8 cellular contexts compared by ENCODE assay signal in the genomic region with DNA sequence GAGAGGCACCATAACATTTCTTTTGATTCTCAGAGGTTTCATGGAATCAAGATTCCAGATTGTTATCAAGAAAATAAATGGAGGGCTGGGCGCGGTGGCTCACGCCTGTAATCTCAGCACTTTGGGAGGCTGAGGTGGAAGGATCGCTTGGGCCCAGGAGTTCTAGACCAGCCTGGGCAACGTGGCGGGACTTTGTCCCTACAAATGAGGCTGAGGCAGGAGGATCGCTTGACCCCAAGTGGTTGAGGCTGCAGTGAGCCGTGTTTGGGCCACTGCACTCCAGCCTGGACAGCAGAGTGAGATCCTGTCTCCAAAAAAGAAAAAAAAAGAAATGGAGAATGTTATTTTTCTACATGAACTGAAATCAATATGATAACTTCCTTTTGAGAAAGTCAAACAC. TPM values are rescaled to one million over a fixed set of nuclear protein-coding genes. Genes with fewer than 3 reads are reported as not detected.
DNase-seq lines count a peak whose midpoint lies in the region; ATAC-seq and TF ChIP-seq lines count a peak whose summit lies in the region.
"Had no signal": no experiment of that assay in that cellular context is flagged by ENCODE, and none has a peak within 500 bp of the region (broad histone marks: within the 10 kb centered on the region; RNA-seq: fewer than 3 reads in every experiment).

No MANE protein-coding gene starts in this region.

- peaks cover 40 to 77% (median 65%) of the 10 kb centered on the region in 6 donors for H3K4me1 ChIP-seq in spleen

- no peaks in the 10 kb centered on the region for H3K27me3 ChIP-seq in spleen (replicated peaks in 1 of 7)

- no peak for ATAC-seq in GM21360 (IDR thresholded peaks at IDR 0.05; ENCODE audit: unreplicated experiment)

- no peak for TF ChIP-seq POLR2A in spleen (IDR thresholded peaks at IDR 0.05)

- intact Hi-C loops in spleen (cut with DNase I; ENCODE audit: low total_unique reads): no loop called here

- H3K4me3 ChIP-seq in iPS-11a (ENCODE audit: low read depth, low read length): peak overlapping the region; percentile 95
- H3K4me3 ChIP-seq in spleen: peak overlapping the region in 5 of 8 donors; percentile 73 to 95 (median 83)

- H3K27ac Mint-ChIP-seq in HFFc6: peak overlapping the region; percentile 99; the same call in 1 of the 2 replicates
- no peak overlapping the region for H3K27ac Mint-ChIP-seq in activated CD4-positive, alpha-beta memory T cell treated with anti-CD3 and anti-CD28 coated beads, Interleukin-2, amount 10 ng/mL, durations not matched to agents 7 days and 5 days

- no peak overlapping the region for H3K27ac ChIP-seq in spleen

- H3K4me1 Mint-ChIP-seq in HFFc6 (ENCODE audit: low read depth): peaks cover 48% of the 10 kb centered on the region
- H3K4me1 Mint-ChIP-seq in activated CD4-positive, alpha-beta memory T cell treated with anti-CD3 and anti-CD28 coated beads, Interleukin-2, amount 10 ng/mL, durations not matched to agents 7 days and 5 days: peaks cover 59% of the 10 kb centered on the region

- H3K9me3 ChIP-seq in spleen: no peaks in the 10 kb centered on the region

- peak overlapping the region; percentile 96 for H3K4me3 Mint-ChIP-seq in HFFc6
- H3K4me3 Mint-ChIP-seq in activated CD4-positive, alpha-beta memory T cell treated with anti-CD3 and anti-CD28 coated beads, Interleukin-2, amount 10 ng/mL, durations not matched to agents 7 days and 5 days: peak overlapping the region; percentile 92

- no peaks in the 10 kb centered on the region; the same call in 1 of the 2 replicates for H3K27me3 Mint-ChIP-seq in HFFc6 (ENCODE audit: insufficient read depth)
- H3K27me3 Mint-ChIP-seq in activated CD4-positive, alpha-beta memory T cell treated with anti-CD3 and anti-CD28 coated beads, Interleukin-2, amount 10 ng/mL, durations not matched to agents 7 days and 5 days: no peaks in the 10 kb centered on the region

- no peaks in the 10 kb centered on the region; the same call in 1 of the 2 replicates for H3K9me3 Mint-ChIP-seq in HFFc6
- peaks cover 1% of the 10 kb centered on the region for H3K9me3 Mint-ChIP-seq in activated CD4-positive, alpha-beta memory T cell treated with anti-CD3 and anti-CD28 coated beads, Interleukin-2, amount 10 ng/mL, durations not matched to agents 7 days and 5 days

- CTCF ChIA-PET in activated CD4-positive, alpha-beta memory T cell treated with anti-CD3 and anti-CD28 coated beads, Interleukin-2, amount 10 ng/mL, durations not matched to agents 7 days and 5 days (lab: Charles Lee): interaction anchor here (1.3 kb wide), 1 partner anchor 60 kb away, joined by 3 read pairs; no protein-coding TSS in a partner anchor

- in situ Hi-C loops in GM13976 (cut with MboI; ENCODE audit: low sequenced_read_pairs, unreplicated experiment): no loop called here

- H3K36me3 Mint-ChIP-seq in HFFc6 (ENCODE audit: low read depth): peaks cover 38% of the 10 kb centered on the region
- H3K36me3 Mint-ChIP-seq in activated CD4-positive, alpha-beta memory T cell treated with anti-CD3 and anti-CD28 coated beads, Interleukin-2, amount 10 ng/mL, durations not matched to agents 7 days and 5 days (ENCODE audit: low read depth): peaks cover 49% of the 10 kb centered on the region

- POLR2A ChIA-PET in activated CD4-positive, alpha-beta memory T cell treated with anti-CD3 and anti-CD28 coated beads, Interleukin-2, amount 10 ng/mL, durations not matched to agents 7 days and 5 days (lab: Charles Lee): interaction anchor here (2.2 to 4.1 kb wide), 2 partner anchors 12 to 21 kb away, joined by 13 to 35 read pairs; no protein-coding TSS in a partner anchor

- H3K36me3 ChIP-seq in spleen: peaks cover 0 to 22% (median 14%) of the 10 kb centered on the region in 6 donors

- DNase-seq in HFFc6 (no peak), spleen (no peak), GM13976 (ENCODE audit: low spot score) (no peak)
- DNase-seq in activated CD4-positive, alpha-beta memory T cell treated with anti-CD3 and anti-CD28 coated beads, Interleukin-2, amount 10 ng/mL, durations not matched to agents 7 days and 5 days: no peak
- no peak for DNase-seq in stimulated activated CD4-positive, alpha-beta T cell treated with anti-CD3 and anti-CD28 coated beads, Interleukin-1b, Interleukin-23, amount 100 ng/mL, for 48 hours
- DNase-seq: NCI-H526 had no signal

- TF ChIP-seq CTCF in HFFc6 (IDR thresholded peaks at IDR 0.05): no peak
- no peak for TF ChIP-seq CTCF in spleen (IDR thresholded peaks at IDR 0.05 in 8 of 11, conservative IDR thresholded peaks at IDR 0.05 in 3 of 11)
- TF ChIP-seq CTCF in GM13976 (IDR thresholded peaks at IDR 0.05; ENCODE audit: borderline replicate concordance, control extremely low read depth, extremely low read depth, insufficient read depth, missing control alignments): no peak

- WGBS in spleen, 5 donors: 91 to 93% (median 92%) methylated on average over 8 of the region's 8 CpGs

RNA-seq across cellular contexts. Expression of a gene that starts 1.3 kb away (rescaled TPM):
- total RNA-seq in HFFc6 (2021; fragmentation: NEBNext Ultra II Directional; extraction: Animal tissue kit (Norgen Biotek cat#: 25700)): 10 to 100 TPM; 58.8 to 88.5 (median 73.3) TPM
- total RNA-seq in activated CD4-positive, alpha-beta memory T cell treated with anti-CD3 and anti-CD28 coated beads, Interleukin-2, amount 10 ng/mL, durations not matched to agents 7 days and 5 days: 10 to 100 TPM; 46.1 to 47.2 TPM
- 10 to 100 TPM; 36.4 to 55.8 (median 46.5) TPM for total RNA-seq in spleen
- 10 to 100 TPM; 11.8 to 14.2 (median 12.3) TPM for polyA plus RNA-seq in spleen

RNA-seq across cellular contexts. Expression of a gene that starts 1.7 kb away (rescaled TPM):
- 100 to 1,000 TPM; 221 to 287 (median 268) TPM for total RNA-seq in HFFc6 (2021; fragmentation: NEBNext Ultra II Directional; extraction: Animal tissue kit (Norgen Biotek cat#: 25700))
- 100 to 1,000 TPM; 281 to 295 TPM for total RNA-seq in activated CD4-positive, alpha-beta memory T cell treated with anti-CD3 and anti-CD28 coated beads, Interleukin-2, amount 10 ng/mL, durations not matched to agents 7 days and 5 days
- 100 to 1,000 TPM in 4 of 7 donors, 10 to 100 TPM in 3; 53.5 to 133 (median 117) TPM for total RNA-seq in spleen
- 100 to 1,000 TPM; 123 to 182 (median 174) TPM for polyA plus RNA-seq in spleen
